Comparison of ENCODE assay signal across 8 cellular contexts in genomic region chr19:4971424-4971793, GRCh38. TPM values are rescaled to one million over a fixed set of nuclear protein-coding genes. Genes with fewer than 3 reads are reported as not detected.
DNase-seq lines count a peak whose midpoint lies in the region; ATAC-seq and TF ChIP-seq lines count a peak whose summit lies in the region.

No MANE protein-coding gene starts in this region.

- peaks cover 69% of the 10 kb centered on the region for H3K79me2 ChIP-seq in GM23248 (ENCODE audit: insufficient read depth)

- no peak overlapping the region for H2AFZ ChIP-seq in GM23248

- H3K4me1 ChIP-seq in GM23248 (ENCODE audit: insufficient read depth), result peaks cover 28% of the 10 kb centered on the region
- peaks cover 70 to 78% of the 10 kb centered on the region in 2 experiments for H3K4me1 ChIP-seq in neutrophil (ENCODE audit: control insufficient read depth in 1 of 2, insufficient read depth in 1 of 2, low read depth in 1 of 2, low read length in 1 of 2)

- DNase-seq in AG04450 (ENCODE audit: low read depth, low spot score) (no peak), GM23248 (peak; percentile 55), epithelial cell of esophagus (ENCODE audit: low read depth) (peak; percentile 44), T-helper 9 cell (no peak), SHP77 treated with DMSO at 0.1 percent for 48 hours (lab: John Stamatoyannopoulos, UW) (no peak)

- no peaks in the 10 kb centered on the region for H3K36me3 ChIP-seq in GM23248 (ENCODE audit: low read depth)
- no peaks in the 10 kb centered on the region for H3K36me3 ChIP-seq in neutrophil

- in situ Hi-C loops in GM23248 (cut with MboI), result no loop called here

- H3K9me3 ChIP-seq in AG04450 (ENCODE audit: control insufficient read depth, insufficient read depth, low read length) (no peaks in the 10 kb centered on the region; the same call in 1 of the 2 replicates), GM23248 (ENCODE audit: low read depth) (no peaks in the 10 kb centered on the region), neutrophil (no peaks in the 10 kb centered on the region)

- CTCF ChIA-PET in AG04450 (lab: Charles Lee), result interaction anchor here (0.9 to 1.2 kb wide), 3 partner anchors 59 to 161 kb away, joined by 3 to 4 read pairs (median 3); no protein-coding TSS in a partner anchor

- no peak overlapping the region for H3K27ac ChIP-seq in AG04450 (ENCODE audit: low read depth, low read length)
- peak overlapping the region; percentile 50; the same call in 1 of the 2 replicates for H3K27ac ChIP-seq in GM23248
- peak overlapping the region; percentile 80 for H3K27ac ChIP-seq in VCaP
- peak overlapping the region; percentile 97 for H3K27ac ChIP-seq in neutrophil

- peak overlapping the region; percentile 84 for H3K4me3 ChIP-seq in AG04450 (ENCODE audit: low read depth, low read length)
- peak overlapping the region; percentile 97 for H3K4me3 ChIP-seq in GM23248
- H3K4me3 ChIP-seq in epithelial cell of esophagus (ENCODE audit: low read length), result peak overlapping the region; percentile 80
- H3K4me3 ChIP-seq in neutrophil (ENCODE audit: low read depth in 1 of 2, low read length in 1 of 2), result peak overlapping the region; percentile 76 to 98

- H3K27me3 ChIP-seq in AG04450 (ENCODE audit: control insufficient read depth, insufficient read depth, low read length) (no peaks in the 10 kb centered on the region), GM23248 (replicated peaks; ENCODE audit: insufficient read depth) (no peaks in the 10 kb centered on the region), neutrophil (no peaks in the 10 kb centered on the region)

- no peaks in the 10 kb centered on the region for H4K20me1 ChIP-seq in GM23248 (ENCODE audit: insufficient read depth)

- H3F3A ChIP-seq in GM23248 (ENCODE audit: insufficient read depth), result peaks cover 33% of the 10 kb centered on the region

- no peak for ATAC-seq in HG02970 (IDR thresholded peaks at IDR 0.05; ENCODE audit: low FRiP score, unreplicated experiment)

- TF ChIP-seq CTCF in AG04450 (IDR thresholded peaks at IDR 0.05; ENCODE audit: low read depth, low read length) (no peak), VCaP (conservative IDR thresholded peaks at IDR 0.05) (no peak), epithelial cell of esophagus (IDR thresholded peaks at IDR 0.05; ENCODE audit: insufficient read depth, low read depth, low read length, missing control alignments) (no peak), neutrophil (IDR thresholded peaks at IDR 0.05) (no peak)

- POLR2A ChIA-PET in AG04450 (lab: Yijun Ruan, JAX), result interaction anchor here (0.6 to 1.7 kb wide), 2 partner anchors 12 to 57 kb away, joined by 3 read pairs; no protein-coding TSS in a partner anchor

- H3K9me2 ChIP-seq in GM23248 (ENCODE audit: insufficient read depth), result no peaks in the 10 kb centered on the region

- 35 to 50% methylated on average over 7 to 10 of the region's 10 CpGs for WGBS in GM23248 (ENCODE audit: low coverage in 1 of 2, low lambda C conversion rate in 2 of 2, missing lambda C conversion rate in 2 of 2), 2 experiments

- peak overlapping the region; percentile 99 for H3K4me2 ChIP-seq in GM23248 (ENCODE audit: unreplicated experiment)

- H3K9ac ChIP-seq in GM23248, result peak overlapping the region; percentile 90

RNA-seq across cellular contexts. Expression of gene KDM4B, which starts 2.5 kb away (rescaled TPM):
- polyA plus RNA-seq in AG04450 (2011; rRNA removed), result 7.7 and 10.6 TPM in 2 replicates
- 30.3 and 31.2 TPM in 2 replicates for polyA minus RNA-seq in AG04450 (2011; rRNA and poly(A)+ RNA removed)
- 20.5 and 28.7 TPM in 2 replicates for total RNA-seq in GM23248 (2014; rRNA removed; shearing (Covaris generic))
- polyA plus RNA-seq in GM23248 (2016; fragmentation: Nextera tagmentation; extraction: Ambion mirVana), result 13.3 and 14.8 TPM in 2 replicates

Comparison
In these comparisons a context has a peak if more than half of its experiments do, and no peak if none do; other contexts are left out.
1. DNase-seq: peak in GM23248 (single experiment) and epithelial cell of esophagus (single experiment); none in AG04450 (single experiment), T-helper 9 cell (single experiment) and SHP77 treated with DMSO at 0.1 percent for 48 hours (single experiment).
2. Peak in every context shown above with its lines, with median percentiles within 50 percentile points of each other: H3K4me3 ChIP-seq.